In genomic region chr16:58454856-58455255, GRCh38 we compare ENCODE assay signal across 8 cellular contexts.
"Had no signal": no experiment of that assay in that cellular context is flagged by ENCODE, and none has a peak within 500 bp of the region (broad histone marks: within the 10 kb centered on the region; RNA-seq: fewer than 3 reads in every experiment).

No MANE protein-coding gene starts in this region.

- H3K4me2 ChIP-seq: GM23338 had no signal

- ATAC-seq: GM23338, K562 had no signal

- H3K4me3 ChIP-seq: GM23338, K562 had no signal

- H3K4me3 Mint-ChIP-seq: GM23338, H9 had no signal

- DNase-seq: H9, HCEC 1CT, IMR-90 had no signal

- H3K9me3 Mint-ChIP-seq: GM23338, H9 had no signal

- FAIRE-seq: H1, H54, HTR-8/SVneo, K562 had no signal

- H2AFZ ChIP-seq: GM23338 had no signal

- H3K27ac Mint-ChIP-seq: GM23338, H9 had no signal
